In the genomic region with DNA sequence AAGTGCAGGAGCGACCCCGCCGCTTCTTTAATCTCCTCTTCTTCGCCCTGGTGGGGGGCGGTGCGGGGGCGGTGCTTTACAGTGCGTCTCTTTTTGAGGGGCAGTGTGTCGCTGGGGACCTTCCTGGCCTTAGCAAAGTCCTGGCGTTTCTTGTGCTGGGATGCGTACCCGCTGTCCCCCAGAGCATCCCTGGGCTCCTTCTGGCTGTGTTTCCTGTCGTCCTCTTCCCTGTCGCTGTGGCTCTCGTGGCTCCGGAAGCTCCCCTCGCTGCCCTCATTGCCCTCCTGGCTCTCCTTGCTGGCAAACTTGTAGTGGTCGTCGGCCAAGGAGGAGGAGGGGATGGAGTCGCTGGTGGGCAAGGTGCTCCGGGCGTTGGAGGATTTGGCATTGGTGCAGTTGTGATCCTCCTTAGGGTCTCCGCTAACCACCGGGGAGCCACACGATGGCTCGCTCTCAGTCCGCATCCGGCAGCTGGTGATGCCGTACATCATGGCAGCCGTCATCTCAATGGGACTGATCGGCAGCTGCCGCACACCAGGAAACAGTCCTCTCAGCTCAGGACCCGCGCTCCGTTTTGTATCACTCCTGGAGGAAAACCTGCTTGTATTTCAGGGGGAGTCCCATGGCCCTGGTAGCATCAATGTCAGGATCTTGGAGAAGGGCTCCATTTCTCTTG, we compare ENCODE assay signal across 9 cellular contexts. TPM values are rescaled to one million over a fixed set of nuclear protein-coding genes. Genes with fewer than 3 reads are reported as not detected.
DNase-seq lines count a peak whose midpoint lies in the region; ATAC-seq and TF ChIP-seq lines count a peak whose summit lies in the region.
"Had no signal": no experiment of that assay in that cellular context is flagged by ENCODE, and none has a peak within 500 bp of the region (broad histone marks: within the 10 kb centered on the region; RNA-seq: fewer than 3 reads in every experiment).

No MANE protein-coding gene starts in this region.

- peaks cover 2% of the 10 kb centered on the region for H3K27me3 Mint-ChIP-seq in activated naive CD8-positive, alpha-beta T cell
- no peaks in the 10 kb centered on the region for H3K27me3 Mint-ChIP-seq in endothelial cell (ENCODE audit: unreplicated experiment)

- H3K27ac Mint-ChIP-seq in activated naive CD8-positive, alpha-beta T cell = no peak overlapping the region
- H3K27ac Mint-ChIP-seq in endothelial cell (ENCODE audit: unreplicated experiment) = no peak overlapping the region

- H2BK120ac ChIP-seq in neuronal stem cell (ENCODE audit: low read depth, low read length) = no peak overlapping the region

- H3K4me3 Mint-ChIP-seq in activated naive CD8-positive, alpha-beta T cell = peak overlapping the region; percentile 81
- H3K4me3 Mint-ChIP-seq in endothelial cell (ENCODE audit: unreplicated experiment) = no peak overlapping the region

- H3K4me1 Mint-ChIP-seq in activated naive CD8-positive, alpha-beta T cell (ENCODE audit: low read depth) = peaks cover 1% of the 10 kb centered on the region
- H3K4me1 Mint-ChIP-seq in endothelial cell (ENCODE audit: unreplicated experiment) = peaks cover 2% of the 10 kb centered on the region

- ATAC-seq in HG03097 (IDR thresholded peaks at IDR 0.05; ENCODE audit: low FRiP score, unreplicated experiment) (no peak), GM21360 (IDR thresholded peaks at IDR 0.05; ENCODE audit: unreplicated experiment) (no peak)

- no peaks in the 10 kb centered on the region for H3K9me3 ChIP-seq in neuronal stem cell (replicated peaks in 1 of 2; ENCODE audit: control insufficient read depth in 2 of 2, insufficient read depth in 1 of 2, low read depth in 1 of 2, low read length in 2 of 2)

- H3K18ac ChIP-seq in neuronal stem cell (ENCODE audit: low read length) = peak overlapping the region; percentile 11

- no peak overlapping the region for H2BK12ac ChIP-seq in neuronal stem cell (ENCODE audit: low read length)

- H4K91ac ChIP-seq in neuronal stem cell (ENCODE audit: low read depth, low read length, poor library complexity) = no peak overlapping the region

- no peak overlapping the region for H2AK5ac ChIP-seq in neuronal stem cell (ENCODE audit: low read depth, low read length)

- DNase-seq in GM03348 (ENCODE audit: low spot score) (peak; percentile 1), NCI-H1092 (lab: John Stamatoyannopoulos, UW) (peak; percentile 39), neuronal stem cell (ENCODE audit: low spot score) (no peak), endothelial cell (ENCODE audit: low spot score) (no peak), inferior parietal cortex (ENCODE audit: extremely low spot score) (no peak)

- H2BK5ac ChIP-seq in neuronal stem cell (ENCODE audit: low read length) = no peak overlapping the region

- no peaks in the 10 kb centered on the region for H3K79me1 ChIP-seq in neuronal stem cell (ENCODE audit: low read depth, low read length)

- no peaks in the 10 kb centered on the region for H3K36me3 Mint-ChIP-seq in activated naive CD8-positive, alpha-beta T cell
- H3K36me3 Mint-ChIP-seq in endothelial cell (ENCODE audit: low read depth, unreplicated experiment) = no peaks in the 10 kb centered on the region

- no peak overlapping the region for H3K23ac ChIP-seq in neuronal stem cell (ENCODE audit: low read depth, low read length, poor library complexity)

- H3K14ac ChIP-seq in neuronal stem cell (ENCODE audit: low read length) = no peak overlapping the region

- no peak overlapping the region for H3K4ac ChIP-seq in neuronal stem cell (ENCODE audit: low read length)

- H3K4me1 ChIP-seq in neuronal stem cell (ENCODE audit: control insufficient read depth in 2 of 2, insufficient read depth in 1 of 2, low read depth in 1 of 2, low read length in 2 of 2) = no peaks in the 10 kb centered on the region

- no peak overlapping the region for H2BK15ac ChIP-seq in neuronal stem cell (ENCODE audit: low read length)

- H3K9ac ChIP-seq in neuronal stem cell (ENCODE audit: low read depth, low read length, poor library complexity) = no peak overlapping the region

- no CpG with 5 or more reads among the region's 35 CpGs for WGBS in neuronal stem cell (ENCODE audit: extremely low coverage in 2 of 2, insufficient read length in 2 of 2, insufficient replicate concordance in 1 of 2), 2 donors

- no peak for TF ChIP-seq CTCF in endothelial cell (IDR thresholded peaks at IDR 0.05; ENCODE audit: unreplicated experiment)

- no peak overlapping the region for H3K27ac ChIP-seq in neuronal stem cell (replicated peaks; ENCODE audit: low read length)
- H3K27ac ChIP-seq: epithelial cell of prostate had no signal

- H3K4me2 ChIP-seq in neuronal stem cell (ENCODE audit: insufficient read depth, low read length, poor library complexity, severe bottlenecking) = no peak overlapping the region

- no peak overlapping the region for H3K4me3 ChIP-seq in neuronal stem cell (ENCODE audit: low read length in 2 of 2)

- peaks cover 0 to 4% (median 0%) of the 10 kb centered on the region in 3 experiments for H3K27me3 ChIP-seq in neuronal stem cell (ENCODE audit: control insufficient read depth in 3 of 3, insufficient read depth in 3 of 3, low read depth in 1 of 3, low read length in 3 of 3)

- no peak overlapping the region for H4K8ac ChIP-seq in neuronal stem cell (ENCODE audit: low read depth, low read length)

- H3K36me3 ChIP-seq in neuronal stem cell (replicated peaks in 1 of 2; ENCODE audit: control insufficient read depth in 2 of 2, insufficient read depth in 2 of 2, low read length in 2 of 2) = no peaks in the 10 kb centered on the region

- H2AFZ ChIP-seq in neuronal stem cell (ENCODE audit: low read length) = peak overlapping the region; percentile 64

- no peaks in the 10 kb centered on the region for H3K9me3 Mint-ChIP-seq in activated naive CD8-positive, alpha-beta T cell (ENCODE audit: low read depth)
- no peaks in the 10 kb centered on the region for H3K9me3 Mint-ChIP-seq in endothelial cell (ENCODE audit: unreplicated experiment)

RNA-seq across cellular contexts. Expression of gene TMSB15A, which starts 30.4 kb away (rescaled TPM):
- polyA plus RNA-seq in neuronal stem cell (2013, experiment 1 of 2) = 1,072 TPM
- 1,072 TPM for polyA plus RNA-seq in neuronal stem cell (2013, experiment 2 of 2)
- total RNA-seq in endothelial cell (ENCODE audit: unreplicated experiment) = 11.2 TPM

RNA-seq across cellular contexts. Expression of gene ARMCX5, which starts 52.4 kb away (rescaled TPM):
- 13.4 TPM for polyA plus RNA-seq in neuronal stem cell (2013, experiment 1 of 2)
- polyA plus RNA-seq in neuronal stem cell (2013, experiment 2 of 2) = 13.6 TPM
- 9.5 TPM for total RNA-seq in endothelial cell (ENCODE audit: unreplicated experiment)

Comparison
In these comparisons a context has a peak if more than half of its experiments do, and no peak if none do; other contexts are left out.
1. DNase-seq: peak in GM03348 (single experiment) and NCI-H1092 (single experiment); none in neuronal stem cell (single experiment), endothelial cell (single experiment) and inferior parietal cortex (single experiment).